ENCODE assay signal across 18 cellular contexts in genomic region chr4:171378323-171378722, GRCh38.
"Had no signal": no experiment of that assay in that cellular context is flagged by ENCODE, and none has a peak within 500 bp of the region (broad histone marks: within the 10 kb centered on the region; RNA-seq: fewer than 3 reads in every experiment).

No MANE protein-coding gene starts in this region.

- H3K27me3 ChIP-seq: breast epithelium, gastroesophageal sphincter, tibial artery had no signal

- H3K9ac ChIP-seq: parathyroid adenoma had no signal

- H2AFZ ChIP-seq: parathyroid adenoma had no signal

- ATAC-seq: activated CD8-positive, alpha-beta T cell treated with anti-CD3 and anti-CD28 coated beads for 36 hours; activated naive CD4-positive, alpha-beta T cell treated with anti-CD3 and anti-CD28 coated beads, Interleukin-2, amount 50 U/mL, for 72 hours; activated T-cell treated with anti-CD3 and anti-CD28 coated beads, Interleukin-2, amount 50 U/mL, for 4 hours; effector memory CD8-positive, alpha-beta T cell; gastroesophageal sphincter; left lobe of liver; naive thymus-derived CD4-positive, alpha-beta T cell; stimulated activated naive B cell treated with anti-CD40 and anti-IgM and Interleukin-4, amounts not matched to agents 10 μg/mL and 1 μg/mL and 100 μg/mL, for 72 hours had no signal

- H3K27ac ChIP-seq: breast epithelium, epithelial cell of prostate, gastroesophageal sphincter, parathyroid adenoma had no signal

- H3K36me3 ChIP-seq: breast epithelium, gastroesophageal sphincter, tibial artery had no signal

- H3K9me3 ChIP-seq: breast epithelium, gastroesophageal sphincter, tibial artery had no signal

- H3K79me2 ChIP-seq: parathyroid adenoma had no signal

- DNase-seq: activated B cell treated with CpG ODN at 0.5 μM for 24 hours; activated CD4-positive, alpha-beta T cell treated with anti-CD3 and anti-CD28 coated beads for 48 hours; activated CD8-positive, alpha-beta T cell treated with anti-CD3 and anti-CD28 coated beads for 36 hours; activated gamma-delta T cell; activated T-cell treated with anti-CD3 and anti-CD28 coated beads, Interleukin-2, amount 50 U/mL, for 4 hours; amygdala; dermis blood vessel endothelial cell; effector memory CD8-positive, alpha-beta T cell; naive thymus-derived CD4-positive, alpha-beta T cell; stimulated activated CD4-positive, alpha-beta T cell treated with anti-CD3 and anti-CD28 coated beads, Interleukin-2, amount 100 ng/mL, for 48 hours; stimulated activated naive B cell treated with anti-CD40 and anti-IgM and Interleukin-4, amounts not matched to agents 10 μg/mL and 1 μg/mL and 100 μg/mL, for 72 hours; tibial artery had no signal

- H3K4me1 ChIP-seq: breast epithelium, gastroesophageal sphincter, parathyroid adenoma had no signal

- H3K4me3 ChIP-seq: breast epithelium, gastroesophageal sphincter, tibial artery had no signal
